ENCODE assay signal across 10 cellular contexts in the genomic region with DNA sequence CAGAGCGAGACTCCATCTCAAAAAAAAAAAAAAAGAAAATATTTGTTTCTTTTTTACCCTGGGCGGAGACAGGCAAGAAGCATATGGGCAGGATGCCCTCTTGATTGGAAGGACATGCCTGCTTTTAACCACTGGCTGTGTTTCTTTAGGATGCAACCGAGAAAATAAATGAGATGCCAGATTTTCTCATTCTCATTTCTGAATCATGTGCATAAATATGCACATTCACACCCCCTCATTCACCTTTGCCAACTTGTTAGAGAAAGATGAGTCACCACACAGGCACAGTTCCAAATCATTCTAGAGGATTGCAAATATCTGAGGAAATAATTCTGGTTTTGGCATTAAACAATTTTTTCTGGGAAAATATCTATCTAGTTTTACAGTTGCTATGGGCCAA. TPM values are rescaled to one million over a fixed set of nuclear protein-coding genes. Genes with fewer than 3 reads are reported as not detected.
DNase-seq lines count a peak whose midpoint lies in the region; ATAC-seq and TF ChIP-seq lines count a peak whose summit lies in the region.
"Had no signal": no experiment of that assay in that cellular context is flagged by ENCODE, and none has a peak within 500 bp of the region (broad histone marks: within the 10 kb centered on the region; RNA-seq: fewer than 3 reads in every experiment).

No MANE protein-coding gene starts in this region.

- H3K36me3 ChIP-seq in esophagus (ENCODE audit: control insufficient read depth in 2 of 2, insufficient read depth in 2 of 2, low read length in 1 of 2) = no peaks in the 10 kb centered on the region

- ATAC-seq in omental fat pad (ENCODE audit: low FRiP score) (peak; percentile 96), HG03025 (IDR thresholded peaks at IDR 0.05; ENCODE audit: low FRiP score, unreplicated experiment) (no peak)

- peak overlapping the region; percentile 34 to 74 for H3K27ac ChIP-seq in esophagus (ENCODE audit: low read depth in 2 of 2, low read length in 1 of 2)

- DNase-seq in Calu3 (peak; percentile 87), NCI-H774 (lab: John Stamatoyannopoulos, UW) (peak; percentile 20), omental fat pad (ENCODE audit: low spot score) (no peak), NCI-H146 treated with DMSO at 0.1 percent for 48 hours (lab: John Stamatoyannopoulos, UW; ENCODE audit: unreplicated experiment) (no peak), NCI-H1092 (lab: John Stamatoyannopoulos, UW) (no peak), pons (ENCODE audit: low spot score) (no peak)
- DNase-seq: activated CD8-positive, alpha-beta memory T cell treated with anti-CD3 and anti-CD28 coated beads, Interleukin-2, amount 50 U/mL, for 4 hours; mesendoderm had no signal

- no peaks in the 10 kb centered on the region for H3K9me3 ChIP-seq in esophagus (ENCODE audit: control insufficient read depth in 2 of 2, insufficient read depth in 1 of 2, low read depth in 1 of 2, low read length in 1 of 2)

- no peaks in the 10 kb centered on the region for H3K4me1 ChIP-seq in esophagus (ENCODE audit: control insufficient read depth in 2 of 2, insufficient read depth in 2 of 2, low read length in 1 of 2)

- no peaks in the 10 kb centered on the region for H3K27me3 Mint-ChIP-seq in Calu3 (ENCODE audit: unreplicated experiment)

- H3K4me3 ChIP-seq in esophagus (ENCODE audit: low read depth in 1 of 2, low read length in 2 of 2) = no peak overlapping the region

- 31 to 35% methylated on average over 3 of the region's 3 CpGs for WGBS in esophagus, 2 donors

- TF ChIP-seq CTCF in Calu3 (IDR thresholded peaks at IDR 0.05; ENCODE audit: unreplicated experiment) (no peak), omental fat pad (IDR thresholded peaks at IDR 0.05) (no peak)

- H3K4me1 Mint-ChIP-seq in Calu3 (ENCODE audit: low read depth, unreplicated experiment) = peaks cover 42% of the 10 kb centered on the region

- H3K27ac Mint-ChIP-seq in Calu3 (ENCODE audit: unreplicated experiment) = peak overlapping the region; percentile 88

- peak overlapping the region; percentile 76 for H3K4me3 Mint-ChIP-seq in Calu3 (ENCODE audit: low read depth, unreplicated experiment)

- intact Hi-C loops in Calu3 (cut with micrococcal nuclease; ENCODE audit: unreplicated experiment) = loop anchor here (1.0 kb wide), 1 partner anchor 9 kb away; no protein-coding TSS in a partner anchor

- H3K9me3 Mint-ChIP-seq in Calu3 (ENCODE audit: low read depth, unreplicated experiment) = no peaks in the 10 kb centered on the region

- peaks cover 89% of the 10 kb centered on the region for H3K36me3 Mint-ChIP-seq in Calu3 (ENCODE audit: insufficient read depth, unreplicated experiment)

- CTCF ChIA-PET in Calu3 (lab: Charles Lee) = interaction anchor here (0.7 kb wide), 1 partner anchor 13 kb away, joined by 3 read pairs; no protein-coding TSS in a partner anchor

- TSS peak; percentile 0 for BruUV-seq in Calu3 (replicated peaks; lab: Mats Ljungman, UMichigan)

- no peaks in the 10 kb centered on the region for H3K27me3 ChIP-seq in esophagus (ENCODE audit: control insufficient read depth in 1 of 2, insufficient read depth in 2 of 2, low read length in 2 of 2)

RNA-seq across cellular contexts. Expression of a gene that starts 3.3 kb away (rescaled TPM):
- 159 and 213 TPM in 2 replicates for total RNA-seq in Calu3 (2022)
- 10 to 100 TPM; 11.1 to 14.2 TPM for polyA plus RNA-seq in esophagus
- under 1 TPM in 1 of 4 donors, not detected in 3; 0.25 TPM for total RNA-seq in omental fat pad

RNA-seq across cellular contexts. Expression of a gene that starts 37.0 kb away (rescaled TPM):
- total RNA-seq in Calu3 (2022) = 75.1 and 87.1 TPM in 2 replicates
- polyA plus RNA-seq in esophagus = 1 to 10 TPM; 5.3 to 8.4 TPM
- total RNA-seq in omental fat pad = 10 to 100 TPM; 23.7 to 56.9 (median 30.6) TPM

RNA-seq across cellular contexts. Expression of a gene that starts 50.3 kb away (rescaled TPM):
- total RNA-seq in Calu3 (2022) (53.6 and 57.5 TPM in 2 replicates), omental fat pad (10 to 100 TPM; 12.5 to 24.6 (median 13.4) TPM)
- polyA plus RNA-seq in esophagus = 10 to 100 TPM; 10.0 to 19.1 TPM

Comparison
In these comparisons a context has a peak if more than half of its experiments do, and no peak if none do; other contexts are left out.
1. DNase-seq: peak in Calu3 (single experiment) and NCI-H774 (single experiment); none in omental fat pad (single experiment), NCI-H146 treated with DMSO at 0.1 percent for 48 hours (single experiment), NCI-H1092 (single experiment) and pons (single experiment).
2. RNA of a gene that starts 3.3 kb away (total RNA-seq): 159 to 213 TPM in Calu3; 0.25 TPM in omental fat pad; every median in the first group is over 100 times any median in the second.